8 cellular contexts compared by ENCODE assay signal in genomic region chr9:66153021-66153725, GRCh38.
DNase-seq lines count a peak whose midpoint lies in the region; ATAC-seq and TF ChIP-seq lines count a peak whose summit lies in the region.
"Not testable (repeated sequence)": the region's sequence is repeated elsewhere in the genome, so short reads cannot be mapped to it uniquely, and the experiment has no call there.

No MANE protein-coding gene starts in this region.

- WGBS in adrenal gland, 4 donors, result 0 to 2% methylated on average over 6 to 35 of the region's 59 CpGs; no CpG with 5 or more reads in 2 of the 4 donors

- H2AFZ ChIP-seq in SU-DHL-6 (ENCODE audit: low read depth, low read length, severe bottlenecking); neuron (ENCODE audit: low read depth, low read length): not testable (repeated sequence)

- not testable (repeated sequence) for H3K36me3 ChIP-seq in SU-DHL-6 (ENCODE audit: low read length); adrenal gland (replicated peaks in 1 of 2); neuron (ENCODE audit: insufficient read depth, low read length)

- H3K4me1 ChIP-seq in adrenal gland (replicated peaks in 1 of 2); neuron (ENCODE audit: insufficient read depth, low read length): not testable (repeated sequence)

- not testable (repeated sequence) for TF ChIP-seq POLR2A in adrenal gland (IDR thresholded peaks at IDR 0.05)

- intact Hi-C loops in adrenal gland (cut with DNase I), result not testable (repeated sequence)

- DNase-seq in G401 (ENCODE audit: low spot score) (peak; percentile 29), adrenal gland (peak; percentile 26 to 73 (median 65)), globus pallidus (ENCODE audit: low spot score) (peak; percentile 3)
- peak; percentile 56 for DNase-seq in stimulated activated naive CD8-positive, alpha-beta T cell treated with anti-CD3 and anti-CD28 coated beads, Interleukin-15, Interleukin-2, amounts not matched to agents 100 U/mL and 50 U/mL, for 24 hours

- in situ Hi-C loops in G401 (cut with HindIII; ENCODE audit: low sequenced_read_pairs), result not testable (repeated sequence)

- not testable (repeated sequence) for H3K79me2 ChIP-seq in SU-DHL-6 (ENCODE audit: insufficient read depth, low read length)

- not testable (repeated sequence) for H3F3A ChIP-seq in SU-DHL-6 (ENCODE audit: insufficient read depth)

- TF ChIP-seq CTCF in SU-DHL-6 (IDR thresholded peaks at IDR 0.05; ENCODE audit: insufficient read depth, low read length, poor library complexity, severe bottlenecking), result not testable (repeated sequence)
- peak in 2 of 6 experiments; percentile 8 to 24 for TF ChIP-seq CTCF in adrenal gland (IDR thresholded peaks at IDR 0.05)

- peak; percentile 100 for ATAC-seq in GM21526 (IDR thresholded peaks at IDR 0.05; ENCODE audit: low FRiP score, unreplicated experiment)
- ATAC-seq in HG03280 (IDR thresholded peaks at IDR 0.05; ENCODE audit: unreplicated experiment), result peak; percentile 100
- ATAC-seq in stimulated activated naive CD8-positive, alpha-beta T cell treated with anti-CD3 and anti-CD28 coated beads, Interleukin-15, Interleukin-2, amounts not matched to agents 100 U/mL and 50 U/mL, for 24 hours, result peak; percentile 98

- not testable (repeated sequence) for H3K9ac ChIP-seq in SU-DHL-6 (ENCODE audit: low read length)

- not testable (repeated sequence) for H3K27ac ChIP-seq in SU-DHL-6 (ENCODE audit: low read depth, low read length); adrenal gland

- H3K9me2 ChIP-seq in SU-DHL-6 (replicated peaks; ENCODE audit: insufficient read depth, low read length), result not testable (repeated sequence)

- H3K9me3 ChIP-seq in SU-DHL-6 (ENCODE audit: insufficient read depth, low read length); adrenal gland (replicated peaks in 1 of 3); neuron (ENCODE audit: low read length): not testable (repeated sequence)

- H3K4me3 ChIP-seq in SU-DHL-6 (ENCODE audit: insufficient read depth, low read length, poor library complexity, severe bottlenecking), result not testable (repeated sequence)
- peak overlapping the region in 1 of 4 donors; percentile 39 for H3K4me3 ChIP-seq in adrenal gland
- peak overlapping the region; percentile 27 for H3K4me3 ChIP-seq in neuron (ENCODE audit: low read length)

- peak overlapping the region; percentile 24 for H3K4me2 ChIP-seq in SU-DHL-6 (ENCODE audit: low read depth, low read length, poor library complexity, severe bottlenecking)

- not testable (repeated sequence) for H4K20me1 ChIP-seq in SU-DHL-6 (ENCODE audit: low read depth, low read length)

- not testable (repeated sequence) for H3K27me3 ChIP-seq in SU-DHL-6 (ENCODE audit: low read length); adrenal gland; neuron (ENCODE audit: insufficient read depth, low read length)

Comparison
In these comparisons a context has a peak if more than half of its experiments do, and no peak if none do; other contexts are left out.
1. DNase-seq: peak in every context shown above with its lines; median percentile 65 in adrenal gland; 56 in stimulated activated naive CD8-positive, alpha-beta T cell treated with anti-CD3 and anti-CD28 coated beads, Interleukin-15, Interleukin-2, amounts not matched to agents 100 U/mL and 50 U/mL, for 24 hours; 29 in G401; 3 in globus pallidus.